ENCODE assay signal across 8 cellular contexts in genomic region chr11:56056366-56056765, GRCh38. TPM values are rescaled to one million over a fixed set of nuclear protein-coding genes. Genes with fewer than 3 reads are reported as not detected.
"Had no signal": no experiment of that assay in that cellular context is flagged by ENCODE, and none has a peak within 500 bp of the region (broad histone marks: within the 10 kb centered on the region; RNA-seq: fewer than 3 reads in every experiment).

No MANE protein-coding gene starts in this region.

RNA-seq across cellular contexts. Expression of gene OR5AS1, which starts 28.9 kb away (rescaled TPM):
- total RNA-seq: LHCN-M2, MCF 10A, NCI-H460, PC-3, Peyer's patch, Right ventricle myocardium superior, SJSA1 had no signal
- polyA plus RNA-seq: SK-N-SH had no signal

RNA-seq across cellular contexts. Expression of gene OR8I2, which starts 36.7 kb away (rescaled TPM):
- total RNA-seq: LHCN-M2, MCF 10A, NCI-H460, PC-3, Peyer's patch, Right ventricle myocardium superior, SJSA1 had no signal
- polyA plus RNA-seq: SK-N-SH had no signal

RNA-seq across cellular contexts. Expression of gene OR8H2, which starts 47.1 kb away (rescaled TPM):
- total RNA-seq: LHCN-M2, MCF 10A, NCI-H460, PC-3, Peyer's patch, Right ventricle myocardium superior, SJSA1 had no signal
- polyA plus RNA-seq: SK-N-SH had no signal
